ENCODE assay signal across 9 cellular contexts in the genomic region with DNA sequence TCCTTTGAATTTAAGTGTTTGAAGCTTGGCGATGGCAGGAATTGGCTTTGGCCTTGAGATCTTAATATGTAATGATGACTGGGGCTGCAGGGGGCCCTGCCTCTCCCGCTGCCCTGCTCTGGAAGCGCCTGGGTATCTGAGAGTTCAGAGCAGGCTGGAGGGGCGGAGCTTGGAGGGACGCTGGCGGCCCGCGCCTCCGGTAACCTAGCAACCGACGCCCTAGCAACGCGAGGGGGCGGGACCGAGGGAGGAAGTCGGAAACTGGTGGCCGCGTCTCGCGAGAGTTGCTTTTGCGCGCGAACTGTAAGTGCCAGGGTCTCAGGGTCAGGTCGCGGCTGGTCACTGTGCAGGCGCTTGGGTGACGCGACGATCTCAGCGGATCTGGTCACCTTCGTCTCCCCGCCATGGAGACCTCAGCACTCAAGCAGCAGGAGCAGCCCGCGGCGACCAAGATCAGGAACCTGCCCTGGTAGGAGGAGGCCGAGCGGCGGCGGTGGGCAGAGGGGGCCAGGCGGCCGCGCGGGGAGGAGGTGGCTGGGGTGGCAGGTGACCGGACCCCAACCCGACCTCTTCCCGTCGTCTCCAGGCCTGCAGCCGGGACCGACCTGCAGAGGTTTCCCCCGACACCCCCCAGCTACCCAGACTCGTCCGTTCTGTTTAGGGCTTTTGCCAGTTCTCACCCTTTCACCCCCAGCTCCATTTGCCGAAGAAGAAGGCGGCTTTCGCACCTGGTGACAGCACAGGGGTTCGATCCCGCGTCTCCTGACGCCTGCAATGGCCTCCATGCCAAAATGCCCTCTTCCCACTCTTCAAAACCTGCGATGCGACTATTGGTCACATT. TPM values are rescaled to one million over a fixed set of nuclear protein-coding genes. Genes with fewer than 3 reads are reported as not detected.
DNase-seq lines count a peak whose midpoint lies in the region; ATAC-seq, FAIRE-seq and TF ChIP-seq lines count a peak whose summit lies in the region.
"Had no signal": no experiment of that assay in that cellular context is flagged by ENCODE, and none has a peak within 500 bp of the region (broad histone marks: within the 10 kb centered on the region; RNA-seq: fewer than 3 reads in every experiment).

A gene with protein sequence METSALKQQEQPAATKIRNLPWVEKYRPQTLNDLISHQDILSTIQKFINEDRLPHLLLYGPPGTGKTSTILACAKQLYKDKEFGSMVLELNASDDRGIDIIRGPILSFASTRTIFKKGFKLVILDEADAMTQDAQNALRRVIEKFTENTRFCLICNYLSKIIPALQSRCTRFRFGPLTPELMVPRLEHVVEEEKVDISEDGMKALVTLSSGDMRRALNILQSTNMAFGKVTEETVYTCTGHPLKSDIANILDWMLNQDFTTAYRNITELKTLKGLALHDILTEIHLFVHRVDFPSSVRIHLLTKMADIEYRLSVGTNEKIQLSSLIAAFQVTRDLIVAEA (plus strand): TSS at position 280 of the 841 bp plus-strand sequence. CDS start 125 bp downstream, at position 405.

- dilution Hi-C loops in keratinocyte (cut with MboI; ENCODE audit: extremely low pct_ligation_motif_present, low sequenced_read_pairs) = no loop called here

- H4K20me1 ChIP-seq in keratinocyte (ENCODE audit: control insufficient read depth, extremely low read depth, insufficient read depth, low read length) = no peaks in the 10 kb centered on the region

- H3K27me3 ChIP-seq in keratinocyte (ENCODE audit: control insufficient read depth, extremely low read depth, insufficient read depth, low read length) = no peaks in the 10 kb centered on the region

- H3K9me1 ChIP-seq in keratinocyte (ENCODE audit: control insufficient read depth, extremely low read depth, insufficient read depth, low read length) = no peaks in the 10 kb centered on the region

- DNase-seq in AML-193 (lab: John Stamatoyannopoulos, UW) (peak; percentile 93), NCI-H460 (ENCODE audit: extremely low read depth, low read depth) (peak; percentile 97), cerebellar nuclear complex (lab: John Stamatoyannopoulos, UW) (peak; percentile 49 to 65), keratinocyte (ENCODE audit: low read depth, low spot score) (peak; percentile 79)
- DNase-seq in stimulated activated CD4-positive, alpha-beta T cell treated with anti-CD3 and anti-CD28 coated beads, Interleukin-15, amount 100 ng/mL, for 1 hour (ENCODE audit: low read depth in 1 of 2, low spot score in 1 of 2) = peak; percentile 95 to 96

- H3K27ac ChIP-seq in keratinocyte (ENCODE audit: control insufficient read depth, insufficient read depth, low read length) = peak within 1 kb of the TSS; percentile 79

- H3K9me3 ChIP-seq in keratinocyte (ENCODE audit: control insufficient read depth, low read depth, low read length) = no peaks in the 10 kb centered on the region

- peaks cover 18% of the 10 kb centered on the region for H3K79me2 ChIP-seq in keratinocyte (ENCODE audit: control insufficient read depth, insufficient read depth, low read length)

- H3K4me1 ChIP-seq in keratinocyte (ENCODE audit: control insufficient read depth, extremely low read depth, insufficient read depth, low read length) = peaks cover 15% of the 10 kb centered on the region

- H3K9ac ChIP-seq in keratinocyte (ENCODE audit: control insufficient read depth, extremely low read depth, insufficient read depth, low read length) = peak within 1 kb of the TSS; percentile 89

- peak within 1 kb of the TSS; percentile 98 for H2AFZ ChIP-seq in keratinocyte (ENCODE audit: control insufficient read depth, low read length)

- peak; percentile 97 for ATAC-seq in HG03378 (IDR thresholded peaks at IDR 0.05; ENCODE audit: unreplicated experiment)
- ATAC-seq in activated CD4-positive, CD25-positive, alpha-beta regulatory T cell treated with anti-CD3 and anti-CD28 coated beads, Interleukin-2, amount 50 U/mL, for 24 hours = peak; percentile 97 to 98

- peak; percentile 91 for TF ChIP-seq POLR2A in GM19099 (IDR thresholded peaks at IDR 0.05; ENCODE audit: extremely low read depth, insufficient read length, low read depth)

- H3K4me3 ChIP-seq in keratinocyte (ENCODE audit: control insufficient read depth in 2 of 3, extremely low read depth in 1 of 3, insufficient read depth in 2 of 3, low read depth in 1 of 3, low read length in 3 of 3) = peak within 1 kb of the TSS; percentile 87 to 91 (median 90)

- peak within 1 kb of the TSS; percentile 93 for H3K4me2 ChIP-seq in keratinocyte (ENCODE audit: control insufficient read depth, extremely low read depth, insufficient read depth, low read depth, low read length)

- no peak for FAIRE-seq in keratinocyte (lab: Jason Lieb, UNC)
- FAIRE-seq: colon had no signal

- H3K36me3 ChIP-seq in keratinocyte (ENCODE audit: control insufficient read depth in 2 of 2, extremely low read depth in 1 of 2, insufficient read depth in 2 of 2, low read length in 2 of 2) = peaks cover 3 to 5% of the 10 kb centered on the region in 2 experiments

- TF ChIP-seq CTCF in keratinocyte (optimal IDR thresholded peaks at IDR 0.05 in 1 of 3, IDR thresholded peaks at IDR 0.05 in 1 of 3, conservative IDR thresholded peaks at IDR 0.05 in 1 of 3; ENCODE audit: extremely low read depth in 1 of 3, insufficient read depth in 2 of 3, low read length in 3 of 3) = no peak

RNA-seq across cellular contexts. Expression of the gene that starts here (rescaled TPM):
- 39.8 and 40.7 TPM in 2 replicates for total RNA-seq in NCI-H460 (2014; rRNA removed; shearing (Covaris generic))
- 64.9 and 85.8 TPM in 2 replicates for polyA plus RNA-seq in NCI-H460 (2014; cell fraction: nucleus; rRNA removed)
- 9.2 to 24.0 TPM (median 21.2 TPM) in 3 replicates for polyA plus RNA-seq in keratinocyte
- 1.9 TPM for polyA plus RNA-seq in keratinocyte (2011; ENCODE audit: low read depth)
- 8.9 and 9.3 TPM in 2 replicates for polyA plus RNA-seq in keratinocyte (2011; cell fraction: cytosol; rRNA removed)
- 8.8 and 11.9 TPM in 2 replicates for polyA plus RNA-seq in keratinocyte (2011; cell fraction: nucleus; rRNA removed)
- 3.6 and 14.2 TPM in 2 replicates for polyA plus RNA-seq in keratinocyte (2012; ENCODE audit: low replicate concordance)
- 7.0 to 21.4 TPM (median 8.8 TPM) in 3 replicates for polyA minus RNA-seq in keratinocyte
- 8.8 TPM for polyA minus RNA-seq in keratinocyte (2011; cell fraction: cytosol; rRNA and poly(A)+ RNA removed)
- 4.2 and 6.3 TPM in 2 replicates for polyA minus RNA-seq in keratinocyte (2011; cell fraction: nucleus; rRNA and poly(A)+ RNA removed)

Comparison
In these comparisons a context has a peak if more than half of its experiments do, and no peak if none do; other contexts are left out.
1. Peak in every context shown above with its lines: DNase-seq, ATAC-seq, H3K4me3 ChIP-seq and H3K27ac ChIP-seq.